1 cellular context compared by ENCODE assay signal in the genomic region with DNA sequence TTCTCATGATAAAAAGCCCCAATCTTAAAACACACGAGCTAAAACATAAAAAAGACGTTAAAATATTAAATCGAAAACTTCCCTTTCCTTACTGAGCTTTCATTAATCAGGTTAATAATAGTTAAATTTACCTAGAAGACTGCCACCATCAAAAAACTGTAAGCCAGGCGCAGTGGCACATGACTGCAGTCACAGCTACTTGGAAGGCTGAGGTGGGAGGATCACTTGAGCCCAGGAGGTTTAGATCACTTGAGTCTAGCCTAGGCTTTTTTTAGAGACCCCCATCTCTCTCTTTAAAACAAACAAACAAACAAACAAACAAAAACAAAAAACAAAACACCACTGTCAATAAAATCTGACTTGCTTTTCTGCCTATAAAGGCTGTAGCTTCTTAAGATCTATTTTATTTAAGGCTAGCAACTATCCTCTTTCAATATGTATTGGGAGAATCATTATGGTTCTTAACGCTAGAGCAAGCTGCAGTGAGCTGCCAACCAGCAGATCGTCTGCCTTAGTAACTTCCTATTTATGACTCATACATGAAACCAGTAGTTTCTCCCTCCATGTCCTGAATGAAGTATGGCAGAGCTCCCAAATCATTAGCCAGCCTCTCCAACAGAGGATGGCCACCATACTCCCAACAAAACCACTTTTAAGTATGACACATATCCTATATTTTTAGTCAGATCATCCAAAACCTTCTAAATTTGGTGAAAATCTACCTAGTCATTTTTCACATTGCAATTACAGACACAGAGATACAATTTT.
TF ChIP-seq lines count a peak whose summit lies in the region.

No MANE protein-coding gene starts in this region.

TF ChIP-seq in K562, 482 proteins besides CTCF, POLR2A, EP300 and RAD21 (continued from another document and continues in another):
- TF ChIP-seq, protein P1, sequence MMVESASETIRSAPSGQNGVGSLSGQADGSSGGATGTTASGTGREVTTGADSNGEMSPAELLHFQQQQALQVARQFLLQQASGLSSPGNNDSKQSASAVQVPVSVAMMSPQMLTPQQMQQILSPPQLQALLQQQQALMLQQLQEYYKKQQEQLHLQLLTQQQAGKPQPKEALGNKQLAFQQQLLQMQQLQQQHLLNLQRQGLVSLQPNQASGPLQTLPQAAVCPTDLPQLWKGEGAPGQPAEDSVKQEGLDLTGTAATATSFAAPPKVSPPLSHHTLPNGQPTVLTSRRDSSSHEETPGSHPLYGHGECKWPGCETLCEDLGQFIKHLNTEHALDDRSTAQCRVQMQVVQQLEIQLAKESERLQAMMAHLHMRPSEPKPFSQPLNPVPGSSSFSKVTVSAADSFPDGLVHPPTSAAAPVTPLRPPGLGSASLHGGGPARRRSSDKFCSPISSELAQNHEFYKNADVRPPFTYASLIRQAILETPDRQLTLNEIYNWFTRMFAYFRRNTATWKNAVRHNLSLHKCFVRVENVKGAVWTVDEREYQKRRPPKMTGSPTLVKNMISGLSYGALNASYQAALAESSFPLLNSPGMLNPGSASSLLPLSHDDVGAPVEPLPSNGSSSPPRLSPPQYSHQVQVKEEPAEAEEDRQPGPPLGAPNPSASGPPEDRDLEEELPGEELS (CRISPR knock-in tag; IDR thresholded peaks at IDR 0.05; ENCODE audit: borderline replicate concordance) = no peak
- peak; percentile 87 for TF ChIP-seq JUN (IDR thresholded peaks at IDR 0.05; ENCODE audit: borderline replicate concordance, low read depth, low read length)
- no peak for TF ChIP-seq JUN (CRISPR knock-in tag; IDR thresholded peaks at IDR 0.05; ENCODE audit: borderline replicate concordance)
- no peak for TF ChIP-seq LCOR (CRISPR knock-in tag; IDR thresholded peaks at IDR 0.05)
- TF ChIP-seq HDGF (IDR thresholded peaks at IDR 0.05) = no peak
- no peak for TF ChIP-seq FUS (optimal IDR thresholded peaks at IDR 0.05; ENCODE audit: low read depth, low read length)
- TF ChIP-seq CBX3 (IDR thresholded peaks at IDR 0.05; ENCODE audit: borderline replicate concordance in 1 of 2, low read length in 2 of 2) = peak in 1 of 2 experiments; percentile 43; a peak in 1 of 3 replicates
- TF ChIP-seq, protein P2, sequence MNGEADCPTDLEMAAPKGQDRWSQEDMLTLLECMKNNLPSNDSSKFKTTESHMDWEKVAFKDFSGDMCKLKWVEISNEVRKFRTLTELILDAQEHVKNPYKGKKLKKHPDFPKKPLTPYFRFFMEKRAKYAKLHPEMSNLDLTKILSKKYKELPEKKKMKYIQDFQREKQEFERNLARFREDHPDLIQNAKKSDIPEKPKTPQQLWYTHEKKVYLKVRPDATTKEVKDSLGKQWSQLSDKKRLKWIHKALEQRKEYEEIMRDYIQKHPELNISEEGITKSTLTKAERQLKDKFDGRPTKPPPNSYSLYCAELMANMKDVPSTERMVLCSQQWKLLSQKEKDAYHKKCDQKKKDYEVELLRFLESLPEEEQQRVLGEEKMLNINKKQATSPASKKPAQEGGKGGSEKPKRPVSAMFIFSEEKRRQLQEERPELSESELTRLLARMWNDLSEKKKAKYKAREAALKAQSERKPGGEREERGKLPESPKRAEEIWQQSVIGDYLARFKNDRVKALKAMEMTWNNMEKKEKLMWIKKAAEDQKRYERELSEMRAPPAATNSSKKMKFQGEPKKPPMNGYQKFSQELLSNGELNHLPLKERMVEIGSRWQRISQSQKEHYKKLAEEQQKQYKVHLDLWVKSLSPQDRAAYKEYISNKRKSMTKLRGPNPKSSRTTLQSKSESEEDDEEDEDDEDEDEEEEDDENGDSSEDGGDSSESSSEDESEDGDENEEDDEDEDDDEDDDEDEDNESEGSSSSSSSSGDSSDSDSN (IDR thresholded peaks at IDR 0.05; ENCODE audit: borderline replicate concordance in 1 of 2, low read depth in 2 of 2, low read length in 2 of 2) = peak; percentile 38 to 44; a peak in 1 of 4 replicates
- TF ChIP-seq RBM17 (IDR thresholded peaks at IDR 0.05; ENCODE audit: borderline replicate concordance, low read depth, low read length) = no peak
- TF ChIP-seq ZNF347 (CRISPR knock-in tag; IDR thresholded peaks at IDR 0.05; ENCODE audit: low read depth) = no peak
- TF ChIP-seq NFE2L1 (tag; IDR thresholded peaks at IDR 0.05; ENCODE audit: borderline replicate concordance, low read depth) = no peak
- TF ChIP-seq SMARCE1 (IDR thresholded peaks at IDR 0.05) = peak; percentile 34
- TF ChIP-seq POLR3G (IDR thresholded peaks at IDR 0.05; ENCODE audit: extremely low read depth, insufficient read length, insufficient replicate concordance) = no peak
- TF ChIP-seq, protein P3, sequence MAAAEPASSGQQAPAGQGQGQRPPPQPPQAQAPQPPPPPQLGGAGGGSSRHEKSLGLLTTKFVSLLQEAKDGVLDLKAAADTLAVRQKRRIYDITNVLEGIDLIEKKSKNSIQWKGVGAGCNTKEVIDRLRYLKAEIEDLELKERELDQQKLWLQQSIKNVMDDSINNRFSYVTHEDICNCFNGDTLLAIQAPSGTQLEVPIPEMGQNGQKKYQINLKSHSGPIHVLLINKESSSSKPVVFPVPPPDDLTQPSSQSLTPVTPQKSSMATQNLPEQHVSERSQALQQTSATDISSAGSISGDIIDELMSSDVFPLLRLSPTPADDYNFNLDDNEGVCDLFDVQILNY (CRISPR knock-in tag; IDR thresholded peaks at IDR 0.05) = no peak
- no peak for TF ChIP-seq HNRNPLL (IDR thresholded peaks at IDR 0.05; ENCODE audit: low read depth, low read length, poor library complexity, severe bottlenecking)
- TF ChIP-seq MEIS2 (IDR thresholded peaks at IDR 0.05; ENCODE audit: partially characterized antibody) = peak; percentile 50
- TF ChIP-seq DPF2 (IDR thresholded peaks at IDR 0.05) = 0 out of 2 replicates have a peak, but pooled peaks have one; percentile 43
- no peak for TF ChIP-seq RBBP5 (IDR thresholded peaks at IDR 0.05; ENCODE audit: borderline replicate concordance, insufficient read depth, low read length, poor library complexity, severe bottlenecking)
- TF ChIP-seq TCFL5 (CRISPR knock-in tag; conservative IDR thresholded peaks at IDR 0.05) = no peak
- TF ChIP-seq ZNF584 (CRISPR knock-in tag; IDR thresholded peaks at IDR 0.05; ENCODE audit: low read depth) = 0 out of 2 replicates have a peak, but pooled peaks have one; percentile 13
- TF ChIP-seq ARID1B (IDR thresholded peaks at IDR 0.05) = peak; percentile 59
- TF ChIP-seq POU5F1 (IDR thresholded peaks at IDR 0.05; ENCODE audit: borderline replicate concordance, low read depth, low read length, partially characterized antibody) = no peak
- TF ChIP-seq SIN3A (IDR thresholded peaks at IDR 0.05; ENCODE audit: borderline replicate concordance in 2 of 2, control insufficient read depth in 1 of 2, low read depth in 2 of 2, low read length in 2 of 2) = no peak
- no peak for TF ChIP-seq CHD2 (IDR thresholded peaks at IDR 0.05; ENCODE audit: low read depth, low read length)
- TF ChIP-seq CHCHD3 (CRISPR knock-in tag; IDR thresholded peaks at IDR 0.05) = no peak
- TF ChIP-seq LEF1 (IDR thresholded peaks at IDR 0.05) = peak; percentile 26; the same call in 1 of the 2 replicates
- TF ChIP-seq MIER1 (IDR thresholded peaks at IDR 0.05; ENCODE audit: low read depth) = no peak
- TF ChIP-seq ETV1 (tag; conservative IDR thresholded peaks at IDR 0.05; ENCODE audit: low read depth) = no peak
- no peak for TF ChIP-seq ZNF23 (CRISPR knock-in tag; IDR thresholded peaks at IDR 0.05)
- peak; percentile 14 for TF ChIP-seq TBP (optimal IDR thresholded peaks at IDR 0.05; ENCODE audit: low read depth, low read length)
- TF ChIP-seq YY1 (IDR thresholded peaks at IDR 0.05; ENCODE audit: borderline replicate concordance in 1 of 3, control insufficient read depth in 1 of 3, extremely low read depth in 1 of 3, insufficient read depth in 3 of 3, insufficient read length in 1 of 3, insufficient replicate concordance in 2 of 3, low read depth in 1 of 3, low read length in 2 of 3) = peak in 1 of 3 experiments; percentile 49
- TF ChIP-seq BHLHE40 (IDR thresholded peaks at IDR 0.05; ENCODE audit: low read length) = peak; percentile 82
- TF ChIP-seq ZNF445 (CRISPR knock-in tag; IDR thresholded peaks at IDR 0.05; ENCODE audit: low read depth) = peak; percentile 66; the same call in 1 of the 2 replicates
- no peak for TF ChIP-seq ILK (tag; IDR thresholded peaks at IDR 0.05; ENCODE audit: borderline replicate concordance, low read depth)
- TF ChIP-seq SP2 (IDR thresholded peaks at IDR 0.05; ENCODE audit: extremely low read depth, low read depth, low read length, poor library complexity, severe bottlenecking) = no peak
- no peak for TF ChIP-seq SMARCB1 (IDR thresholded peaks at IDR 0.05; ENCODE audit: insufficient read length, low read depth)
- TF ChIP-seq, protein P4, sequence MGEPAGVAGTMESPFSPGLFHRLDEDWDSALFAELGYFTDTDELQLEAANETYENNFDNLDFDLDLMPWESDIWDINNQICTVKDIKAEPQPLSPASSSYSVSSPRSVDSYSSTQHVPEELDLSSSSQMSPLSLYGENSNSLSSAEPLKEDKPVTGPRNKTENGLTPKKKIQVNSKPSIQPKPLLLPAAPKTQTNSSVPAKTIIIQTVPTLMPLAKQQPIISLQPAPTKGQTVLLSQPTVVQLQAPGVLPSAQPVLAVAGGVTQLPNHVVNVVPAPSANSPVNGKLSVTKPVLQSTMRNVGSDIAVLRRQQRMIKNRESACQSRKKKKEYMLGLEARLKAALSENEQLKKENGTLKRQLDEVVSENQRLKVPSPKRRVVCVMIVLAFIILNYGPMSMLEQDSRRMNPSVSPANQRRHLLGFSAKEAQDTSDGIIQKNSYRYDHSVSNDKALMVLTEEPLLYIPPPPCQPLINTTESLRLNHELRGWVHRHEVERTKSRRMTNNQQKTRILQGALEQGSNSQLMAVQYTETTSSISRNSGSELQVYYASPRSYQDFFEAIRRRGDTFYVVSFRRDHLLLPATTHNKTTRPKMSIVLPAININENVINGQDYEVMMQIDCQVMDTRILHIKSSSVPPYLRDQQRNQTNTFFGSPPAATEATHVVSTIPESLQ (CRISPR knock-in tag; IDR thresholded peaks at IDR 0.05) = no peak
- no peak for TF ChIP-seq SRSF9 (IDR thresholded peaks at IDR 0.05; ENCODE audit: borderline replicate concordance, low read depth, low read length)
- TF ChIP-seq ZNF175 (CRISPR knock-in tag; IDR thresholded peaks at IDR 0.05; ENCODE audit: low read depth) = peak; percentile 45; the same call in 1 of the 2 replicates
- TF ChIP-seq ZNF274 (IDR thresholded peaks at IDR 0.05; ENCODE audit: borderline replicate concordance, low read depth, low read length) = no peak
- no peak for TF ChIP-seq ZKSCAN1 (IDR thresholded peaks at IDR 0.05; ENCODE audit: low read depth, low read length)
- TF ChIP-seq TEAD4 (IDR thresholded peaks at IDR 0.05; ENCODE audit: low read length) = no peak
- TF ChIP-seq TEAD4 (CRISPR knock-in tag; IDR thresholded peaks at IDR 0.05; ENCODE audit: borderline replicate concordance) = no peak
- TF ChIP-seq YBX1 (IDR thresholded peaks at IDR 0.05) = no peak
- no peak for TF ChIP-seq STAT5A (IDR thresholded peaks at IDR 0.05; ENCODE audit: borderline replicate concordance, low read length)
- peak; percentile 38; the same call in 1 of the 2 replicates for TF ChIP-seq L3MBTL2 (IDR thresholded peaks at IDR 0.05)
- TF ChIP-seq, protein P5, sequence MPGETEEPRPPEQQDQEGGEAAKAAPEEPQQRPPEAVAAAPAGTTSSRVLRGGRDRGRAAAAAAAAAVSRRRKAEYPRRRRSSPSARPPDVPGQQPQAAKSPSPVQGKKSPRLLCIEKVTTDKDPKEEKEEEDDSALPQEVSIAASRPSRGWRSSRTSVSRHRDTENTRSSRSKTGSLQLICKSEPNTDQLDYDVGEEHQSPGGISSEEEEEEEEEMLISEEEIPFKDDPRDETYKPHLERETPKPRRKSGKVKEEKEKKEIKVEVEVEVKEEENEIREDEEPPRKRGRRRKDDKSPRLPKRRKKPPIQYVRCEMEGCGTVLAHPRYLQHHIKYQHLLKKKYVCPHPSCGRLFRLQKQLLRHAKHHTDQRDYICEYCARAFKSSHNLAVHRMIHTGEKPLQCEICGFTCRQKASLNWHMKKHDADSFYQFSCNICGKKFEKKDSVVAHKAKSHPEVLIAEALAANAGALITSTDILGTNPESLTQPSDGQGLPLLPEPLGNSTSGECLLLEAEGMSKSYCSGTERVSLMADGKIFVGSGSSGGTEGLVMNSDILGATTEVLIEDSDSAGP (CRISPR knock-in tag; IDR thresholded peaks at IDR 0.05) = no peak
- TF ChIP-seq, protein P6, sequence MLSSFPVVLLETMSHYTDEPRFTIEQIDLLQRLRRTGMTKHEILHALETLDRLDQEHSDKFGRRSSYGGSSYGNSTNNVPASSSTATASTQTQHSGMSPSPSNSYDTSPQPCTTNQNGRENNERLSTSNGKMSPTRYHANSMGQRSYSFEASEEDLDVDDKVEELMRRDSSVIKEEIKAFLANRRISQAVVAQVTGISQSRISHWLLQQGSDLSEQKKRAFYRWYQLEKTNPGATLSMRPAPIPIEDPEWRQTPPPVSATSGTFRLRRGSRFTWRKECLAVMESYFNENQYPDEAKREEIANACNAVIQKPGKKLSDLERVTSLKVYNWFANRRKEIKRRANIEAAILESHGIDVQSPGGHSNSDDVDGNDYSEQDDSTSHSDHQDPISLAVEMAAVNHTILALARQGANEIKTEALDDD (IDR thresholded peaks at IDR 0.05) = peak; percentile 89
